In genomic region chr17:82463881-82464566, GRCh38 we compare ENCODE assay signal across 1 cellular context.
TF ChIP-seq lines count a peak whose summit lies in the region.

No MANE protein-coding gene starts in this region.

TF ChIP-seq in IMR-90, 13 proteins besides CTCF, POLR2A, EP300 and RAD21 (continued from another document):
- TF ChIP-seq ELK1 (IDR thresholded peaks at IDR 0.05; ENCODE audit: borderline replicate concordance, low read depth, low read length) (no peak), RFX5 (IDR thresholded peaks at IDR 0.05; ENCODE audit: low read depth, low read length) (no peak), FOS (IDR thresholded peaks at IDR 0.05; ENCODE audit: low read depth, low read length) (no peak)
